In genomic region chr7:108368466-108368865, GRCh38 we compare ENCODE assay signal across 21 cellular contexts.
DNase-seq lines count a peak whose midpoint lies in the region; ATAC-seq and TF ChIP-seq lines count a peak whose summit lies in the region.
"Had no signal": no experiment of that assay in that cellular context is flagged by ENCODE, and none has a peak within 500 bp of the region (broad histone marks: within the 10 kb centered on the region; RNA-seq: fewer than 3 reads in every experiment).

No MANE protein-coding gene starts in this region.

- no peak for TF ChIP-seq CTCF in AG10803 (conservative IDR thresholded peaks at IDR 0.05; ENCODE audit: low read length)

- no peak overlapping the region for H3K9ac ChIP-seq in adipocyte (ENCODE audit: low read length)

- peaks cover 7% of the 10 kb centered on the region for H3K9me3 ChIP-seq in adipocyte (ENCODE audit: control insufficient read depth, low read length)
- H3K9me3 ChIP-seq: SJSA1, transverse colon had no signal

- H3K4me1 ChIP-seq in adipocyte (ENCODE audit: control insufficient read depth, insufficient read depth, low read length): peaks cover 38% of the 10 kb centered on the region
- H3K4me1 ChIP-seq: SJSA1, transverse colon had no signal

- peak; percentile 7 for DNase-seq in AG10803 (ENCODE audit: low read depth)
- DNase-seq in NCI-H146 (lab: John Stamatoyannopoulos, UW): peak; percentile 67
- peak; percentile 5 for DNase-seq in adipocyte (ENCODE audit: low read depth)
- peak; percentile 24 for DNase-seq in fibroblast of the conjunctiva (ENCODE audit: low read depth)
- no peak for DNase-seq in AML-193 (lab: John Stamatoyannopoulos, UW)
- no peak for DNase-seq in dedifferentiated amniotic fluid mesenchymal stem cell (ENCODE audit: extremely low spot score)
- no peak for DNase-seq in T1000 (lab: John Stamatoyannopoulos, UW)
- DNase-seq: activated CD8-positive, alpha-beta memory T cell treated with anti-CD3 and anti-CD28 coated beads for 24 hours; activated T-cell treated with anti-CD3 and anti-CD28 coated beads, Interleukin-2, amount 50 U/mL, for 72 hours; COR-L47; NCI-H187; NCI-H526; PC-3; stimulated activated CD4-positive, alpha-beta T cell treated with anti-CD3 and anti-CD28 coated beads, Interleukin-2, amount 100 ng/mL, for 24 hours; transverse colon had no signal

- H3K4me3 ChIP-seq in AG10803 (ENCODE audit: low read length) (no peak overlapping the region), adipocyte (ENCODE audit: low read length) (no peak overlapping the region)
- H3K4me3 ChIP-seq: SJSA1, transverse colon had no signal

- H3K27me3 ChIP-seq in adipocyte (replicated peaks; ENCODE audit: control insufficient read depth, insufficient read depth, low read length): no peaks in the 10 kb centered on the region
- H3K27me3 ChIP-seq: SJSA1, transverse colon had no signal

- ATAC-seq in GM21786 (IDR thresholded peaks at IDR 0.05; ENCODE audit: unreplicated experiment): no peak
- ATAC-seq: activated CD4-positive, CD25-positive, alpha-beta regulatory T cell treated with anti-CD3 and anti-CD28 coated beads, Interleukin-2, amount 50 U/mL, for 24 hours; activated T-cell treated with anti-CD3 and anti-CD28 coated beads, Interleukin-2, amount 50 U/mL, for 72 hours; HepG2; left lobe of liver; natural killer cell treated with Interleukin-12 subunit alpha and Interleukin-12 subunit beta and Interleukin-15 and Interleukin-18, amount 100 ng/mL, for 72 hours; PC-3 had no signal

- H3K36me3 ChIP-seq in adipocyte (ENCODE audit: control insufficient read depth, insufficient read depth, low read length, severe bottlenecking): peaks cover 9% of the 10 kb centered on the region
- H3K36me3 ChIP-seq: SJSA1, transverse colon had no signal

Comparison
In these comparisons a context has a peak if more than half of its experiments do, and no peak if none do; other contexts are left out.
1. DNase-seq: peak in AG10803 (single experiment), NCI-H146 (single experiment), adipocyte (single experiment) and fibroblast of the conjunctiva (single experiment); none in AML-193 (0 of 2), dedifferentiated amniotic fluid mesenchymal stem cell (single experiment) and T1000 (single experiment).